11 cellular contexts compared by ENCODE assay signal in genomic region chr1:21911205-21912001, GRCh38. TPM values are rescaled to one million over a fixed set of nuclear protein-coding genes. Genes with fewer than 3 reads are reported as not detected.
A peak's percentile ranks its signal among the peaks of the same experiment; 100 is the strongest.
DNase-seq lines count a peak whose midpoint lies in the region; ATAC-seq and TF ChIP-seq lines count a peak whose summit lies in the region.
"Had no signal": no experiment of that assay in that cellular context is flagged by ENCODE, and none has a peak within 500 bp of the region (broad histone marks: within the 10 kb centered on the region; RNA-seq: fewer than 3 reads in every experiment).

No MANE protein-coding gene starts in this region.

- H3K4me3 ChIP-seq in endodermal cell (ENCODE audit: low read length): no peak overlapping the region

- peaks cover 4% of the 10 kb centered on the region for H3K36me3 Mint-ChIP-seq in endodermal cell (ENCODE audit: low read depth)
- no peaks in the 10 kb centered on the region for H3K36me3 Mint-ChIP-seq in memory B cell
- H3K36me3 Mint-ChIP-seq in activated CD8-positive, alpha-beta memory T cell treated with anti-CD3 and anti-CD28 coated beads, Interleukin-2, amount 10 ng/mL, durations not matched to agents 7 days and 5 days: no peaks in the 10 kb centered on the region
- H3K36me3 Mint-ChIP-seq: activated naive CD8-positive, alpha-beta T cell treated with anti-CD3 and anti-CD28 coated beads, Interleukin-2, amount 10 ng/mL, durations not matched to agents 7 days and 5 days had no signal

- H3K4me1 Mint-ChIP-seq in endodermal cell (peaks cover 31% of the 10 kb centered on the region), memory B cell (peaks cover 8% of the 10 kb centered on the region)
- peaks cover 9% of the 10 kb centered on the region for H3K4me1 Mint-ChIP-seq in activated CD8-positive, alpha-beta memory T cell treated with anti-CD3 and anti-CD28 coated beads, Interleukin-2, amount 10 ng/mL, durations not matched to agents 7 days and 5 days

- DNase-seq in HuH-7.5 (ENCODE audit: low spot score): peak; percentile 64
- DNase-seq in endodermal cell: no peak
- DNase-seq in memory B cell (ENCODE audit: low spot score in 2 of 2): no peak
- peak; percentile 67 for DNase-seq in stromal cell of bone marrow (ENCODE audit: low read depth)
- DNase-seq in activated CD8-positive, alpha-beta memory T cell treated with anti-CD3 and anti-CD28 coated beads, Interleukin-2, amount 10 ng/mL, durations not matched to agents 7 days and 5 days: no peak
- no peak for DNase-seq in COLO829 (ENCODE audit: low spot score)
- no peak for DNase-seq in NCI-H1694 treated with DMSO at 0.1 percent for 48 hours (lab: John Stamatoyannopoulos, UW)
- DNase-seq: activated naive CD8-positive, alpha-beta T cell treated with anti-CD3 and anti-CD28 coated beads, Interleukin-2, amount 10 ng/mL, durations not matched to agents 7 days and 5 days; head of caudate nucleus; stimulated activated CD4-positive, alpha-beta T cell treated with anti-CD3 and anti-CD28 coated beads, Interleukin-12 subunit alpha, Interleukin-12 subunit beta, amount 100 ng/mL, for 4 hours had no signal

- H3K4me1 ChIP-seq in endodermal cell (ENCODE audit: control insufficient read depth, insufficient read depth, low read length): peaks cover 25% of the 10 kb centered on the region

- CTCF ChIA-PET in activated CD8-positive, alpha-beta memory T cell treated with anti-CD3 and anti-CD28 coated beads, Interleukin-2, amount 10 ng/mL, durations not matched to agents 7 days and 5 days (lab: Charles Lee): no interaction called here

- 71% methylated on average over 10 of the region's 10 CpGs; no CpG with 5 or more reads in 1 of the 2 experiments for WGBS in endodermal cell (ENCODE audit: insufficient coverage in 1 of 2, insufficient read length in 1 of 2), 2 experiments

- no peak for TF ChIP-seq CTCF in endodermal cell (conservative IDR thresholded peaks at IDR 0.05)

- H3K9ac ChIP-seq in endodermal cell (ENCODE audit: extremely low read depth, low read length, poor library complexity, severe bottlenecking): peak overlapping the region; percentile 47

- H3K9me3 Mint-ChIP-seq in endodermal cell (no peaks in the 10 kb centered on the region), memory B cell (no peaks in the 10 kb centered on the region)
- no peaks in the 10 kb centered on the region for H3K9me3 Mint-ChIP-seq in activated CD8-positive, alpha-beta memory T cell treated with anti-CD3 and anti-CD28 coated beads, Interleukin-2, amount 10 ng/mL, durations not matched to agents 7 days and 5 days (ENCODE audit: low read depth)
- H3K9me3 Mint-ChIP-seq: activated naive CD8-positive, alpha-beta T cell treated with anti-CD3 and anti-CD28 coated beads, Interleukin-2, amount 10 ng/mL, durations not matched to agents 7 days and 5 days had no signal

- H3K27ac ChIP-seq in endodermal cell (ENCODE audit: low read depth, low read length): peak overlapping the region; percentile 70

- no peaks in the 10 kb centered on the region for H3K9me3 ChIP-seq in endodermal cell (ENCODE audit: control insufficient read depth, low read length)

- no peaks in the 10 kb centered on the region for H3K27me3 ChIP-seq in endodermal cell (ENCODE audit: control insufficient read depth, insufficient read depth, low read length, poor library complexity, severe bottlenecking)

- H3K4me3 Mint-ChIP-seq in endodermal cell (no peak overlapping the region), memory B cell (no peak overlapping the region)
- H3K4me3 Mint-ChIP-seq in activated CD8-positive, alpha-beta memory T cell treated with anti-CD3 and anti-CD28 coated beads, Interleukin-2, amount 10 ng/mL, durations not matched to agents 7 days and 5 days: no peak overlapping the region
- H3K4me3 Mint-ChIP-seq: activated naive CD8-positive, alpha-beta T cell treated with anti-CD3 and anti-CD28 coated beads, Interleukin-2, amount 10 ng/mL, durations not matched to agents 7 days and 5 days had no signal

- peak overlapping the region; percentile 92 for H3K27ac Mint-ChIP-seq in endodermal cell
- peak overlapping the region; percentile 28 for H3K27ac Mint-ChIP-seq in memory B cell
- H3K27ac Mint-ChIP-seq in activated CD8-positive, alpha-beta memory T cell treated with anti-CD3 and anti-CD28 coated beads, Interleukin-2, amount 10 ng/mL, durations not matched to agents 7 days and 5 days: no peak overlapping the region
- H3K27ac Mint-ChIP-seq: activated naive CD8-positive, alpha-beta T cell treated with anti-CD3 and anti-CD28 coated beads, Interleukin-2, amount 10 ng/mL, durations not matched to agents 7 days and 5 days had no signal

- peaks cover 7% of the 10 kb centered on the region for H3K36me3 ChIP-seq in endodermal cell (ENCODE audit: control insufficient read depth, insufficient read depth, low read length)

- no peaks in the 10 kb centered on the region for H3K27me3 Mint-ChIP-seq in endodermal cell (ENCODE audit: insufficient read depth)
- no peaks in the 10 kb centered on the region for H3K27me3 Mint-ChIP-seq in memory B cell
- no peaks in the 10 kb centered on the region for H3K27me3 Mint-ChIP-seq in activated CD8-positive, alpha-beta memory T cell treated with anti-CD3 and anti-CD28 coated beads, Interleukin-2, amount 10 ng/mL, durations not matched to agents 7 days and 5 days
- H3K27me3 Mint-ChIP-seq: activated naive CD8-positive, alpha-beta T cell treated with anti-CD3 and anti-CD28 coated beads, Interleukin-2, amount 10 ng/mL, durations not matched to agents 7 days and 5 days had no signal

- ATAC-seq in memory B cell (ENCODE audit: low read depth) (no peak), GM19395 (IDR thresholded peaks at IDR 0.05; ENCODE audit: unreplicated experiment) (no peak)
- no peak for ATAC-seq in activated CD8-positive, alpha-beta memory T cell treated with anti-CD3 and anti-CD28 coated beads, Interleukin-2, amount 10 ng/mL, durations not matched to agents 7 days and 5 days

RNA-seq across cellular contexts. Expression of gene HSPG2, which starts 25.7 kb away (rescaled TPM):
- total RNA-seq in endodermal cell: 100 to 1,000 TPM; 222 to 227 TPM
- polyA plus RNA-seq in endodermal cell (2013, experiment 1 of 2): 74.9 TPM
- polyA plus RNA-seq in endodermal cell (2013, experiment 2 of 2): 76.7 TPM
- total RNA-seq in activated CD8-positive, alpha-beta memory T cell treated with anti-CD3 and anti-CD28 coated beads, Interleukin-2, amount 10 ng/mL, durations not matched to agents 7 days and 5 days: 1 to 10 TPM; 1.0 to 2.5 TPM

Comparison
In these comparisons a context has a peak if more than half of its experiments do, and no peak if none do; other contexts are left out.
1. DNase-seq: peak in HuH-7.5 (single experiment) and stromal cell of bone marrow (single experiment); none in endodermal cell (single experiment), memory B cell (0 of 2), activated CD8-positive, alpha-beta memory T cell treated with anti-CD3 and anti-CD28 coated beads, Interleukin-2, amount 10 ng/mL, durations not matched to agents 7 days and 5 days (single experiment), COLO829 (single experiment) and NCI-H1694 treated with DMSO at 0.1 percent for 48 hours (single experiment).
2. RNA of gene HSPG2, which starts 25.7 kb away (total RNA-seq): 222 to 227 TPM in endodermal cell; 1.0 to 2.5 TPM in activated CD8-positive, alpha-beta memory T cell treated with anti-CD3 and anti-CD28 coated beads, Interleukin-2, amount 10 ng/mL, durations not matched to agents 7 days and 5 days; every median in the first group is over 10 times any median in the second.